In genomic region chr6:127464161-127464880, GRCh38 we compare ENCODE assay signal across 10 cellular contexts. TPM values are rescaled to one million over a fixed set of nuclear protein-coding genes. Genes with fewer than 3 reads are reported as not detected.
DNase-seq lines count a peak whose midpoint lies in the region; ATAC-seq and TF ChIP-seq lines count a peak whose summit lies in the region.
"Had no signal": no experiment of that assay in that cellular context is flagged by ENCODE, and none has a peak within 500 bp of the region (broad histone marks: within the 10 kb centered on the region; RNA-seq: fewer than 3 reads in every experiment).

No MANE protein-coding gene starts in this region.

- 33 to 45% (median 43%) methylated on average over 6 of the region's 6 CpGs for WGBS in heart left ventricle, 4 donors

- TF ChIP-seq POLR2A in heart left ventricle (IDR thresholded peaks at IDR 0.05), result no peak

- CTCF ChIA-PET in BJ (lab: Yijun Ruan, JAX), result interaction anchor here (0.7 to 6.4 kb wide), 11 partner anchors 11 to 166 kb away, joined by 3 to 56 read pairs (median 3); no protein-coding TSS in a partner anchor

- TF ChIP-seq CTCF in BJ (IDR thresholded peaks at IDR 0.05; ENCODE audit: insufficient read depth, low read depth, low read length) (no peak), VCaP (conservative IDR thresholded peaks at IDR 0.05) (no peak), heart left ventricle (IDR thresholded peaks at IDR 0.05) (no peak)

- H3K27ac ChIP-seq in VCaP (peak overlapping the region; percentile 68), heart left ventricle (peak overlapping the region in 5 of 12 donors; percentile 3 to 65 (median 55))

- in situ Hi-C loops in KBM-7 (cut with MboI; ENCODE audit: low pct_unique_long_range_greater_than_20kb, low sequenced_read_pairs), result no loop called here

- no peak overlapping the region for H3K4me3 ChIP-seq in BJ (ENCODE audit: low read depth, low read length)
- H3K4me3 ChIP-seq in heart left ventricle, result no peak overlapping the region
- no peak overlapping the region for H3K4me3 ChIP-seq in skeletal muscle cell (ENCODE audit: low read depth, low read length)
- H3K4me3 ChIP-seq: adrenal gland, GM12878 had no signal

- H3K36me3 ChIP-seq in BJ (ENCODE audit: control insufficient read depth, insufficient read depth, low read length) (no peaks in the 10 kb centered on the region), heart left ventricle (no peaks in the 10 kb centered on the region)
- H3K36me3 ChIP-seq: adrenal gland had no signal

- H3K4me1 ChIP-seq in heart left ventricle, result peaks cover 0 to 6% (median 0%) of the 10 kb centered on the region in 12 donors
- H3K4me1 ChIP-seq: adrenal gland had no signal

- DNase-seq in BJ (ENCODE audit: low read depth) (peak; percentile 42), heart left ventricle (peak in 1 of 5 donors; percentile 24), skeletal muscle cell (ENCODE audit: low read depth) (peak; percentile 66), KBM-7 (no peak), GM19238 (ENCODE audit: insufficient read length, low spot score) (no peak)

- POLR2A ChIA-PET in BJ (lab: Charles Lee), result no interaction called here

- intact Hi-C loops in heart left ventricle (cut with DNase I), result loop anchor here in 4 of 10 donors (2.0 to 10.0 kb wide), 5 partner anchors 70 to 180 kb away; no protein-coding TSS in a partner anchor

- H3K9me3 ChIP-seq in heart left ventricle, result no peaks in the 10 kb centered on the region
- H3K9me3 ChIP-seq: adrenal gland had no signal

- ATAC-seq in heart left ventricle (peak; percentile 59 to 89 (median 78)), GM18870 (IDR thresholded peaks at IDR 0.05; ENCODE audit: unreplicated experiment) (no peak), GM19467 (IDR thresholded peaks at IDR 0.05; ENCODE audit: unreplicated experiment) (no peak)

- no peaks in the 10 kb centered on the region for H3K27me3 ChIP-seq in BJ (ENCODE audit: control insufficient read depth, insufficient read depth, low read length)
- H3K27me3 ChIP-seq in heart left ventricle, result no peaks in the 10 kb centered on the region
- H3K27me3 ChIP-seq: adrenal gland had no signal

RNA-seq across cellular contexts. Expression of gene KIAA0408, which starts 5.1 kb away (rescaled TPM):
- 0.86 and 1.6 TPM in 2 replicates for polyA plus RNA-seq in BJ (2011; rRNA removed)
- 0.26 and 0.33 TPM in 2 replicates for polyA minus RNA-seq in BJ (2011; rRNA and poly(A)+ RNA removed)
- total RNA-seq in heart left ventricle, result 1 to 10 TPM in 6 of 9 donors, under 1 TPM in 3; 0.28 to 3.3 (median 1.2) TPM
- polyA plus RNA-seq in heart left ventricle, result under 1 TPM; 0.39 to 0.57 TPM

Comparison
In these comparisons a context has a peak if more than half of its experiments do, and no peak if none do; other contexts are left out.
1. DNase-seq: peak in BJ (single experiment) and skeletal muscle cell (single experiment); none in KBM-7 (single experiment) and GM19238 (single experiment).
2. ATAC-seq: peak in heart left ventricle (4 of 4); none in GM18870 (single experiment) and GM19467 (single experiment).